In the genomic region with DNA sequence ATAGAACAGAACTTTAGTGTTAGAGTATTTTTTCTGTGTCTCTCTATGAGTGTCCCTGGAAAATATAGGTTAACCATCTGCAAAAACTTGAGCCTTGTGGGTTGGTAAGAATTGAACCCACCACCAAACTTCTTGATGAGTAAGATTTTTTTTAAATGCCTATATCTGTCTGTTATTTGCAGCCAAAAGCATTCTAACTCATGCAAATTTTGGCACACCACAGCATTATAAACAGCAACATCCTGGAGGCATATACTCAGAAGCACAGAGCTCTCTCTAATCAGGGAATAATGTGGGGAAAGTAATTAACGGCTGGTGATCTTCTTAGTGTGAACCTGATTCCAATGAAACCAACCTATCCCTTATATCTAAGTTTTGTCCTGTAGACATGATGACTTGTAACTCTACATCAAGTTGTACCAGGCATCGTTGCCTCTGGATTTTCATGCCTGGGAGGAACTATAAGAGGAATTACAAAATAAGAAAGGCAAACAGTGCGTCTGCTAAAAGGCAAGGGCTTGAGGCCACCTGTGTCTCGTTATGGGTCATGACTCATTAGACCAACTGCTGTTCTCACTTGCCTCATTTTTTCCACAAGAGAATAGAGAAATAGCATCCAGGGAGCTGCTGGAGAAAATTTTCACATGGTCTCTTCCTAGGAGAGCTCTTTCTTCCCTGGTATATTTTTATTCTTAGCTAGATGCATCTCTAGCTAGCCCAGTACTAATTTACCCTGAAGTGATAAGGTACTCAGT, we compare ENCODE assay signal across 12 cellular contexts.
DNase-seq lines count a peak whose midpoint lies in the region; ATAC-seq and TF ChIP-seq lines count a peak whose summit lies in the region.
"Had no signal": no experiment of that assay in that cellular context is flagged by ENCODE, and none has a peak within 500 bp of the region (broad histone marks: within the 10 kb centered on the region; RNA-seq: fewer than 3 reads in every experiment).

No MANE protein-coding gene starts in this region.

- ATAC-seq in SK-N-SH treated with all-trans-retinoic acid at 6 μM for 48 hours (peak; percentile 95), left cardiac atrium (peak; percentile 25 to 85)

- no peak overlapping the region for H3K27ac Mint-ChIP-seq in activated CD4-positive, alpha-beta memory T cell treated with anti-CD3 and anti-CD28 coated beads, Interleukin-2, amount 10 ng/mL, durations not matched to agents 7 days and 5 days
- no peak overlapping the region for H3K27ac Mint-ChIP-seq in activated naive CD4-positive, alpha-beta T cell treated with anti-CD3 and anti-CD28 coated beads, Interleukin-2, amount 10 ng/mL, durations not matched to agents 7 days and 5 days

- no peaks in the 10 kb centered on the region for H3K27me3 ChIP-seq in suprapubic skin
- H3K27me3 ChIP-seq: adrenal gland had no signal

- H3K4me3 Mint-ChIP-seq in activated CD4-positive, alpha-beta memory T cell treated with anti-CD3 and anti-CD28 coated beads, Interleukin-2, amount 10 ng/mL, durations not matched to agents 7 days and 5 days = no peak overlapping the region
- H3K4me3 Mint-ChIP-seq in activated naive CD4-positive, alpha-beta T cell treated with anti-CD3 and anti-CD28 coated beads, Interleukin-2, amount 10 ng/mL, durations not matched to agents 7 days and 5 days = no peak overlapping the region

- peak overlapping the region; percentile 19 for H3K27ac ChIP-seq in suprapubic skin
- H3K27ac ChIP-seq: parathyroid adenoma had no signal

- H3K36me3 Mint-ChIP-seq in activated CD4-positive, alpha-beta memory T cell treated with anti-CD3 and anti-CD28 coated beads, Interleukin-2, amount 10 ng/mL, durations not matched to agents 7 days and 5 days (ENCODE audit: low read depth) = no peaks in the 10 kb centered on the region
- H3K36me3 Mint-ChIP-seq in activated naive CD4-positive, alpha-beta T cell treated with anti-CD3 and anti-CD28 coated beads, Interleukin-2, amount 10 ng/mL, durations not matched to agents 7 days and 5 days = no peaks in the 10 kb centered on the region

- no peak for TF ChIP-seq EP300 in suprapubic skin (IDR thresholded peaks at IDR 0.05)

- TF ChIP-seq POLR2A in suprapubic skin (IDR thresholded peaks at IDR 0.05) = no peak

- peaks cover 3% of the 10 kb centered on the region for H3K27me3 Mint-ChIP-seq in activated CD4-positive, alpha-beta memory T cell treated with anti-CD3 and anti-CD28 coated beads, Interleukin-2, amount 10 ng/mL, durations not matched to agents 7 days and 5 days
- H3K27me3 Mint-ChIP-seq in activated naive CD4-positive, alpha-beta T cell treated with anti-CD3 and anti-CD28 coated beads, Interleukin-2, amount 10 ng/mL, durations not matched to agents 7 days and 5 days = peaks cover under 1% of the 10 kb centered on the region

- TF ChIP-seq CTCF in suprapubic skin (IDR thresholded peaks at IDR 0.05) = no peak

- H3K4me1 Mint-ChIP-seq in activated CD4-positive, alpha-beta memory T cell treated with anti-CD3 and anti-CD28 coated beads, Interleukin-2, amount 10 ng/mL, durations not matched to agents 7 days and 5 days = no peaks in the 10 kb centered on the region
- no peaks in the 10 kb centered on the region for H3K4me1 Mint-ChIP-seq in activated naive CD4-positive, alpha-beta T cell treated with anti-CD3 and anti-CD28 coated beads, Interleukin-2, amount 10 ng/mL, durations not matched to agents 7 days and 5 days

- DNase-seq in NCI-H446 treated with DMSO at 0.1 percent for 48 hours (lab: John Stamatoyannopoulos, UW) = peak; percentile 1
- DNase-seq in NCI-H446 (lab: John Stamatoyannopoulos, UW) = no peak
- peak; percentile 36 for DNase-seq in left cardiac atrium
- no peak for DNase-seq in suprapubic skin (ENCODE audit: low spot score in 2 of 2)
- no peak for DNase-seq in hypothalamus (lab: John Stamatoyannopoulos, UW)
- DNase-seq in activated CD4-positive, alpha-beta memory T cell treated with anti-CD3 and anti-CD28 coated beads, Interleukin-2, amount 10 ng/mL, durations not matched to agents 7 days and 5 days = no peak
- no peak for DNase-seq in activated naive CD4-positive, alpha-beta T cell treated with anti-CD3 and anti-CD28 coated beads, Interleukin-2, amount 10 ng/mL, durations not matched to agents 7 days and 5 days
- DNase-seq: activated CD4-positive, alpha-beta T cell treated with anti-CD3 and anti-CD28 coated beads for 4 hours; adrenal gland; NCI-H82 had no signal

- POLR2A ChIA-PET in activated CD4-positive, alpha-beta memory T cell treated with anti-CD3 and anti-CD28 coated beads, Interleukin-2, amount 10 ng/mL, durations not matched to agents 7 days and 5 days (lab: Charles Lee) = no interaction called here

- H3K4me1 ChIP-seq in suprapubic skin = peaks cover 5% of the 10 kb centered on the region
- H3K4me1 ChIP-seq: parathyroid adenoma had no signal

- intact Hi-C loops in left cardiac atrium (cut with DNase I) = no loop called here

- no peaks in the 10 kb centered on the region for H3K9me3 Mint-ChIP-seq in activated CD4-positive, alpha-beta memory T cell treated with anti-CD3 and anti-CD28 coated beads, Interleukin-2, amount 10 ng/mL, durations not matched to agents 7 days and 5 days
- H3K9me3 Mint-ChIP-seq in activated naive CD4-positive, alpha-beta T cell treated with anti-CD3 and anti-CD28 coated beads, Interleukin-2, amount 10 ng/mL, durations not matched to agents 7 days and 5 days = no peaks in the 10 kb centered on the region

- H3K9me3 ChIP-seq in suprapubic skin = no peaks in the 10 kb centered on the region
- H3K9me3 ChIP-seq: adrenal gland had no signal

- 37% methylated on average over 4 of the region's 4 CpGs for WGBS in suprapubic skin

- H3K4me3 ChIP-seq in suprapubic skin = no peak overlapping the region
- H3K4me3 ChIP-seq: adrenal gland had no signal

- CTCF ChIA-PET in activated CD4-positive, alpha-beta memory T cell treated with anti-CD3 and anti-CD28 coated beads, Interleukin-2, amount 10 ng/mL, durations not matched to agents 7 days and 5 days (lab: Charles Lee) = no interaction called here
- CTCF ChIA-PET in activated naive CD4-positive, alpha-beta T cell treated with anti-CD3 and anti-CD28 coated beads, Interleukin-2, amount 10 ng/mL, durations not matched to agents 7 days and 5 days (lab: Charles Lee) = interaction anchor here (1.0 kb wide), 1 partner anchor 15 kb away, joined by 3 read pairs; no protein-coding TSS in a partner anchor

- H3K36me3 ChIP-seq in suprapubic skin = no peaks in the 10 kb centered on the region
- H3K36me3 ChIP-seq: adrenal gland had no signal

TF ChIP-seq in SK-N-SH treated with all-trans-retinoic acid at 6 μM for 48 hours, 23 proteins besides CTCF, POLR2A, EP300 and RAD21:
- TF ChIP-seq TCF4 (CRISPR knock-in tag; IDR thresholded peaks at IDR 0.05; ENCODE audit: borderline replicate concordance) = no peak
- no peak for TF ChIP-seq OSR1 (CRISPR knock-in tag; IDR thresholded peaks at IDR 0.05)
- TF ChIP-seq SNAI2 (CRISPR knock-in tag; IDR thresholded peaks at IDR 0.05) = no peak
- TF ChIP-seq, protein P1, sequence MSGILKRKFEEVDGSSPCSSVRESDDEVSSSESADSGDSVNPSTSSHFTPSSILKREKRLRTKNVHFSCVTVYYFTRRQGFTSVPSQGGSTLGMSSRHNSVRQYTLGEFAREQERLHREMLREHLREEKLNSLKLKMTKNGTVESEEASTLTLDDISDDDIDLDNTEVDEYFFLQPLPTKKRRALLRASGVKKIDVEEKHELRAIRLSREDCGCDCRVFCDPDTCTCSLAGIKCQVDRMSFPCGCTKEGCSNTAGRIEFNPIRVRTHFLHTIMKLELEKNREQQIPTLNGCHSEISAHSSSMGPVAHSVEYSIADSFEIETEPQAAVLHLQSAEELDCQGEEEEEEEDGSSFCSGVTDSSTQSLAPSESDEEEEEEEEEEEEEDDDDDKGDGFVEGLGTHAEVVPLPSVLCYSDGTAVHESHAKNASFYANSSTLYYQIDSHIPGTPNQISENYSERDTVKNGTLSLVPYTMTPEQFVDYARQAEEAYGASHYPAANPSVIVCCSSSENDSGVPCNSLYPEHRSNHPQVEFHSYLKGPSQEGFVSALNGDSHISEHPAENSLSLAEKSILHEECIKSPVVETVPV (CRISPR knock-in tag; IDR thresholded peaks at IDR 0.05) = no peak
- no peak for TF ChIP-seq ZNF70 (CRISPR knock-in tag; IDR thresholded peaks at IDR 0.05)
- TF ChIP-seq ESRRG (CRISPR knock-in tag; IDR thresholded peaks at IDR 0.05) = no peak
- no peak for TF ChIP-seq ZNF8 (CRISPR knock-in tag; IDR thresholded peaks at IDR 0.05)
TF ChIP-seq in SK-N-SH treated with all-trans-retinoic acid at 6 μM for 48 hours: peak in this region for 0.

Comparison
In these comparisons a context has a peak if more than half of its experiments do, and no peak if none do; other contexts are left out.
1. DNase-seq: peak in NCI-H446 treated with DMSO at 0.1 percent for 48 hours (single experiment) and left cardiac atrium (single experiment); none in NCI-H446 (0 of 2), suprapubic skin (0 of 2), hypothalamus (0 of 51), activated CD4-positive, alpha-beta memory T cell treated with anti-CD3 and anti-CD28 coated beads, Interleukin-2, amount 10 ng/mL, durations not matched to agents 7 days and 5 days (single experiment) and activated naive CD4-positive, alpha-beta T cell treated with anti-CD3 and anti-CD28 coated beads, Interleukin-2, amount 10 ng/mL, durations not matched to agents 7 days and 5 days (single experiment).